ENCODE assay signal across 1 cellular context in the genomic region with DNA sequence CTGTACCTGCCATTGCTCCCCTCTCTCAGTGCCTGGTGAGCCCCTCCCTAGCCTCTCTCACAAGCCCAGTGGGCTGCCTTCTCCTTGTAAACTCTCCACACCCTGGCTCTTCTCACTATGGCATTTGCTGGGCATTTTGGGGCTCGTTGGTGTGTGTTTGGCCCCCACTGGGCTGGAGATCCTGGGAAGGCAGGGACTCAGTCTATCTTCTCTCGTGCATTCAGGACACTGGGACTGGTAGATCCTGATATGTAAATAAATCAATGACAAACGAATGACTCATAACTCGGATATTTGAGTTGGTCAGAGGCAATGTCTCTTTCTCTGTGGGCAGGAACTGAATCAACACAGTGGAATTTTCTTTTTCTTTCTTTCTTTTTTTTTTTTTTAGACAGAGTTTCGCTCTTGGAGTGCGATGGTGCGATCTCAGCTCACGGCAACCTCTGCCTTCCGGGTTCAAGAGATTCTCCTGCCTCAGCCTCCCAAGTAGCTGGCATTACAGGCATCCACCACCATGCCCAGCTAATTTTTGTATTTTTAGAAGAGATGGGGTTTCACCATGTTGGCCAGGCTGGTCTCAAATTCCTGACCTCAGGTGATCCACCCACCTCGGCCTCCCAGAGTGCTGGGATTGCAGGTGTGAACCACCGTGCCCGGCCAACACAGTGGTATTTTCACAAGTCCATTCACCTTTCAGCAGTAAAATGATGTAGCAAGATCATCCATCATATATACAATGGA.
TF ChIP-seq lines count a peak whose summit lies in the region.

No MANE protein-coding gene starts in this region.

TF ChIP-seq in K562, 482 proteins besides CTCF, POLR2A, EP300 and RAD21 (continued from another document):
- TF ChIP-seq RCOR1 (IDR thresholded peaks at IDR 0.05; ENCODE audit: borderline replicate concordance in 1 of 2, low read depth in 2 of 2, low read length in 2 of 2) (0 out of 4 replicates have a peak, but pooled peaks of 1 of the 2 experiments have one; percentile 29), ATF3 (IDR thresholded peaks at IDR 0.05) (peak; percentile 89), ATF3 (CRISPR knock-in tag; conservative IDR thresholded peaks at IDR 0.05) (no peak), ZNF384 (IDR thresholded peaks at IDR 0.05; ENCODE audit: low read depth, low read length) (peak; percentile 64), SMARCC2 (IDR thresholded peaks at IDR 0.05; ENCODE audit: low read depth) (0 out of 2 replicates have a peak, but pooled peaks have one; percentile 31), RBM34 (IDR thresholded peaks at IDR 0.05; ENCODE audit: borderline replicate concordance, insufficient read depth, low read length) (no peak), XRCC4 (IDR thresholded peaks at IDR 0.05; ENCODE audit: extremely low read depth, insufficient read depth, insufficient read length) (no peak), CBFA2T3 (IDR thresholded peaks at IDR 0.05) (peak; percentile 70), ASH1L (IDR thresholded peaks at IDR 0.05; ENCODE audit: borderline replicate concordance, low read depth, partially characterized antibody) (no peak), BHLHE40 (IDR thresholded peaks at IDR 0.05; ENCODE audit: low read length) (peak; percentile 9; the same call in 1 of the 2 replicates), ZNF75A (CRISPR knock-in tag; IDR thresholded peaks at IDR 0.05) (no peak), RFX7 (CRISPR knock-in tag; IDR thresholded peaks at IDR 0.05) (no peak), ZNF134 (CRISPR knock-in tag; conservative IDR thresholded peaks at IDR 0.05) (no peak), PHF20 (IDR thresholded peaks at IDR 0.05; ENCODE audit: partially characterized antibody) (no peak), COPS2 (conservative IDR thresholded peaks at IDR 0.05) (no peak), KDM1A (IDR thresholded peaks at IDR 0.05) (peak; percentile 35 to 52; a peak in 2 of 4 replicates), ZNF436 (CRISPR knock-in tag; IDR thresholded peaks at IDR 0.05) (no peak), ZNF57 (CRISPR knock-in tag; IDR thresholded peaks at IDR 0.05) (no peak), PHTF2 (CRISPR knock-in tag; IDR thresholded peaks at IDR 0.05) (no peak), SMARCE1 (IDR thresholded peaks at IDR 0.05) (peak; percentile 84), SP2 (IDR thresholded peaks at IDR 0.05; ENCODE audit: extremely low read depth, low read depth, low read length, poor library complexity, severe bottlenecking) (no peak), TRIM24 (IDR thresholded peaks at IDR 0.05) (0 out of 4 replicates have a peak, but pooled peaks of 1 of the 2 experiments have one; percentile 12), DPF2 (IDR thresholded peaks at IDR 0.05) (peak; percentile 71; the same call in 1 of the 2 replicates), ZMIZ1 (IDR thresholded peaks at IDR 0.05; ENCODE audit: low read depth in 2 of 2, low read length in 2 of 2) (no peak), TAL1 (IDR thresholded peaks at IDR 0.05) (0 out of 2 replicates have a peak, but pooled peaks have one; percentile 18), ATF1 (CRISPR knock-in tag; IDR thresholded peaks at IDR 0.05) (no peak), ATF1 (tag; IDR thresholded peaks at IDR 0.05) (0 out of 2 replicates have a peak, but pooled peaks have one; percentile 19), ESRRA (IDR thresholded peaks at IDR 0.05; ENCODE audit: borderline replicate concordance, low read depth) (no peak), TEAD4 (IDR thresholded peaks at IDR 0.05; ENCODE audit: low read length) (peak; percentile 60), TEAD4 (CRISPR knock-in tag; IDR thresholded peaks at IDR 0.05; ENCODE audit: borderline replicate concordance) (no peak), MEIS2 (IDR thresholded peaks at IDR 0.05; ENCODE audit: partially characterized antibody) (peak; percentile 75), JUND (IDR thresholded peaks at IDR 0.05; ENCODE audit: borderline replicate concordance, low read depth, low read length) (peak; percentile 91), JUND (tag; IDR thresholded peaks at IDR 0.05; ENCODE audit: borderline replicate concordance, low read depth, low read length) (peak; percentile 85; the same call in 2 of the 3 replicates), ZNF146 (CRISPR knock-in tag; IDR thresholded peaks at IDR 0.05; ENCODE audit: unreplicated experiment) (no peak), SAFB2 (IDR thresholded peaks at IDR 0.05; ENCODE audit: borderline replicate concordance, low read depth, low read length, severe bottlenecking) (no peak), TCF3 (CRISPR knock-in tag; IDR thresholded peaks at IDR 0.05) (peak; percentile 52), FOSL1 (tag; conservative IDR thresholded peaks at IDR 0.05) (peak; percentile 96), JUN (IDR thresholded peaks at IDR 0.05; ENCODE audit: borderline replicate concordance, low read depth, low read length) (peak; percentile 47; the same call in 1 of the 2 replicates), JUN (CRISPR knock-in tag; IDR thresholded peaks at IDR 0.05; ENCODE audit: borderline replicate concordance) (no peak)
- TF ChIP-seq, protein P1, sequence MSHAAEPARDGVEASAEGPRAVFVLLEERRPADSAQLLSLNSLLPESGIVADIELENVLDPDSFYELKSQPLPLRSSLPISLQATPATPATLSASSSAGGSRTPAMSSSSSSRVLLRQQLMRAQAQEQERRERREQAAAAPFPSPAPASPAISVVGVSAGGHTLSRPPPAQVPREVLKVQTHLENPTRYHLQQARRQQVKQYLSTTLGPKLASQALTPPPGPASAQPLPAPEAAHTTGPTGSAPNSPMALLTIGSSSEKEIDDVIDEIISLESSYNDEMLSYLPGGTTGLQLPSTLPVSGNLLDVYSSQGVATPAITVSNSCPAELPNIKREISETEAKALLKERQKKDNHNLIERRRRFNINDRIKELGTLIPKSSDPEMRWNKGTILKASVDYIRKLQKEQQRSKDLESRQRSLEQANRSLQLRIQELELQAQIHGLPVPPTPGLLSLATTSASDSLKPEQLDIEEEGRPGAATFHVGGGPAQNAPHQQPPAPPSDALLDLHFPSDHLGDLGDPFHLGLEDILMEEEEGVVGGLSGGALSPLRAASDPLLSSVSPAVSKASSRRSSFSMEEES (CRISPR knock-in tag; IDR thresholded peaks at IDR 0.05) = no peak
- TF ChIP-seq, protein P2, sequence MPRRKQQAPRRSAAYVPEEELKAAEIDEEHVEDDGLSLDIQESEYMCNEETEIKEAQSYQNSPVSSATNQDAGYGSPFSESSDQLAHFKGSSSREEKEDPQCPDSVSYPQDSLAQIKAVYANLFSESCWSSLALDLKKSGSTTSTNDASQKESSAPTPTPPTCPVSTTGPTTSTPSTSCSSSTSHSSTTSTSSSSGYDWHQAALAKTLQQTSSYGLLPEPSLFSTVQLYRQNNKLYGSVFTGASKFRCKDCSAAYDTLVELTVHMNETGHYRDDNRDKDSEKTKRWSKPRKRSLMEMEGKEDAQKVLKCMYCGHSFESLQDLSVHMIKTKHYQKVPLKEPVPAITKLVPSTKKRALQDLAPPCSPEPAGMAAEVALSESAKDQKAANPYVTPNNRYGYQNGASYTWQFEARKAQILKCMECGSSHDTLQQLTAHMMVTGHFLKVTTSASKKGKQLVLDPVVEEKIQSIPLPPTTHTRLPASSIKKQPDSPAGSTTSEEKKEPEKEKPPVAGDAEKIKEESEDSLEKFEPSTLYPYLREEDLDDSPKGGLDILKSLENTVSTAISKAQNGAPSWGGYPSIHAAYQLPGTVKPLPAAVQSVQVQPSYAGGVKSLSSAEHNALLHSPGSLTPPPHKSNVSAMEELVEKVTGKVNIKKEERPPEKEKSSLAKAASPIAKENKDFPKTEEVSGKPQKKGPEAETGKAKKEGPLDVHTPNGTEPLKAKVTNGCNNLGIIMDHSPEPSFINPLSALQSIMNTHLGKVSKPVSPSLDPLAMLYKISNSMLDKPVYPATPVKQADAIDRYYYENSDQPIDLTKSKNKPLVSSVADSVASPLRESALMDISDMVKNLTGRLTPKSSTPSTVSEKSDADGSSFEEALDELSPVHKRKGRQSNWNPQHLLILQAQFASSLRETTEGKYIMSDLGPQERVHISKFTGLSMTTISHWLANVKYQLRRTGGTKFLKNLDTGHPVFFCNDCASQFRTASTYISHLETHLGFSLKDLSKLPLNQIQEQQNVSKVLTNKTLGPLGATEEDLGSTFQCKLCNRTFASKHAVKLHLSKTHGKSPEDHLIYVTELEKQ (CRISPR knock-in tag; IDR thresholded peaks at IDR 0.05) = no peak
- TF ChIP-seq, protein P3, sequence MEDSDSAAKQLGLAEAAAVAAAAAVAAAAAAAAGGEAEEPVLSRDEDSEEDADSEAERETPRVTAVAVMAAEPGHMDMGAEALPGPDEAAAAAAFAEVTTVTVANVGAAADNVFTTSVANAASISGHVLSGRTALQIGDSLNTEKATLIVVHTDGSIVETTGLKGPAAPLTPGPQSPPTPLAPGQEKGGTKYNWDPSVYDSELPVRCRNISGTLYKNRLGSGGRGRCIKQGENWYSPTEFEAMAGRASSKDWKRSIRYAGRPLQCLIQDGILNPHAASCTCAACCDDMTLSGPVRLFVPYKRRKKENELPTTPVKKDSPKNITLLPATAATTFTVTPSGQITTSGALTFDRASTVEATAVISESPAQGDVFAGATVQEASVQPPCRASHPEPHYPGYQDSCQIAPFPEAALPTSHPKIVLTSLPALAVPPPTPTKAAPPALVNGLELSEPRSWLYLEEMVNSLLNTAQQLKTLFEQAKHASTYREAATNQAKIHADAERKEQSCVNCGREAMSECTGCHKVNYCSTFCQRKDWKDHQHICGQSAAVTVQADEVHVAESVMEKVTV (CRISPR knock-in tag; IDR thresholded peaks at IDR 0.05) = no peak
